In genomic region chr2:230788554-230789175, GRCh38 we compare ENCODE assay signal across 13 cellular contexts.
"Had no signal": no experiment of that assay in that cellular context is flagged by ENCODE, and none has a peak within 500 bp of the region (broad histone marks: within the 10 kb centered on the region; RNA-seq: fewer than 3 reads in every experiment).

No MANE protein-coding gene starts in this region.

- DNase-seq: activated CD4-positive, CD25-positive, alpha-beta regulatory T cell treated with anti-CD3 and anti-CD28 coated beads, Interleukin-2, amount 50 U/mL, for 72 hours; activated gamma-delta T cell treated with Interleukin-2 at 50 U/mL for 16 hours; amygdala; effector memory CD4-positive, alpha-beta T cell; gastrocnemius medialis; islet precursor cell; stimulated activated CD4-positive, alpha-beta T cell treated with anti-CD3 and anti-CD28 coated beads, Interleukin-2, amount 100 ng/mL, for 48 hours; stimulated activated naive CD4-positive, alpha-beta T cell treated with Interleukin-2 at 50 U/mL for 16 hours; T-helper 17 cell; upper lobe of right lung had no signal

- H3K27ac Mint-ChIP-seq: brain, T-helper 17 cell had no signal

- H3K27me3 ChIP-seq: gastrocnemius medialis, upper lobe of right lung had no signal

- H3K27me3 Mint-ChIP-seq: brain, T-helper 17 cell had no signal

- H3K4me3 Mint-ChIP-seq: brain, T-helper 17 cell had no signal

- H3K4me3 ChIP-seq: upper lobe of right lung had no signal

- ATAC-seq: gastrocnemius medialis, left lobe of liver, T-helper 17 cell, upper lobe of right lung had no signal

- H3K27ac ChIP-seq: epithelial cell of prostate, upper lobe of right lung had no signal
